15 cellular contexts compared by ENCODE assay signal in genomic region chrX:4320436-4320947, GRCh38.
A peak's percentile ranks its signal among the peaks of the same experiment; 100 is the strongest.
DNase-seq lines count a peak whose midpoint lies in the region; FAIRE-seq and TF ChIP-seq lines count a peak whose summit lies in the region.
"Had no signal": no experiment of that assay in that cellular context is flagged by ENCODE, and none has a peak within 500 bp of the region (broad histone marks: within the 10 kb centered on the region; RNA-seq: fewer than 3 reads in every experiment).

No MANE protein-coding gene starts in this region.

- no peak for FAIRE-seq in D721Med (lab: Jason Lieb, UNC)

- H3K79me1 ChIP-seq in mesendoderm (ENCODE audit: low read length) = no peaks in the 10 kb centered on the region

- H3K27ac ChIP-seq in mesendoderm (ENCODE audit: low read depth, low read length) = no peak overlapping the region
- no peak overlapping the region for H3K27ac ChIP-seq in colonic mucosa
- H3K27ac ChIP-seq: 22Rv1, BLaER1 had no signal

- H4K5ac ChIP-seq in mesendoderm (ENCODE audit: low read length) = no peak overlapping the region

- H3K56ac ChIP-seq in mesendoderm (ENCODE audit: low read length) = no peak overlapping the region

- no peaks in the 10 kb centered on the region for H3K79me2 ChIP-seq in mesendoderm (ENCODE audit: control insufficient read depth, insufficient read depth, low read length)

- H3K4me3 ChIP-seq in mesendoderm (ENCODE audit: low read length) (no peak overlapping the region), lower leg skin (ENCODE audit: low read depth, poor library complexity, severe bottlenecking) (no peak overlapping the region), colonic mucosa (no peak overlapping the region)
- H3K4me3 ChIP-seq: BLaER1 had no signal

- H3K36me3 ChIP-seq in mesendoderm (ENCODE audit: control insufficient read depth, insufficient read depth, low read length) (no peaks in the 10 kb centered on the region), colonic mucosa (no peaks in the 10 kb centered on the region)
- H3K36me3 ChIP-seq: BLaER1 had no signal

- no peak overlapping the region for H2BK120ac ChIP-seq in mesendoderm (ENCODE audit: low read depth, low read length)

- H3K23ac ChIP-seq in mesendoderm (ENCODE audit: low read length) = no peak overlapping the region

- no peak overlapping the region for H2AK5ac ChIP-seq in mesendoderm (ENCODE audit: low read length)

- H2BK15ac ChIP-seq in mesendoderm (replicated peaks; ENCODE audit: low read depth) = no peak overlapping the region

- TF ChIP-seq CTCF in lower leg skin (IDR thresholded peaks at IDR 0.05) (no peak), D721Med (IDR thresholded peaks at IDR 0.05; ENCODE audit: insufficient read depth, missing control alignments) (no peak), colonic mucosa (IDR thresholded peaks at IDR 0.05) (no peak)

- no CpG with 5 or more reads among the region's 9 CpGs for WGBS in mesendoderm (ENCODE audit: extremely low coverage, insufficient coverage, low lambda C conversion rate)
- 38 to 50% methylated on average over 9 of the region's 9 CpGs for WGBS in lower leg skin, 2 donors

- H3K9ac ChIP-seq in mesendoderm (ENCODE audit: low read length) (no peak overlapping the region), colonic mucosa (ENCODE audit: low read depth in 2 of 2, low read length in 2 of 2) (no peak overlapping the region)
- H3K9ac ChIP-seq: BLaER1, SK-N-SH had no signal

- no peak overlapping the region for H3K18ac ChIP-seq in mesendoderm (ENCODE audit: low read length)

- no peak overlapping the region for H4K8ac ChIP-seq in mesendoderm (ENCODE audit: low read depth, low read length)

- no peak overlapping the region for H3K4me2 ChIP-seq in mesendoderm (ENCODE audit: low read length)
- H3K4me2 ChIP-seq: BLaER1, SK-N-SH had no signal

- H3K27me3 ChIP-seq in mesendoderm (ENCODE audit: insufficient read depth, low read length, poor library complexity) (no peaks in the 10 kb centered on the region), colonic mucosa (no peaks in the 10 kb centered on the region)
- H3K27me3 ChIP-seq: BLaER1 had no signal

- intact Hi-C loops in lower leg skin (cut with DNase I; ENCODE audit: low total_unique reads) = no loop called here
- intact Hi-C loops in colonic mucosa (cut with DNase I) = no loop called here

- H2BK5ac ChIP-seq in mesendoderm (ENCODE audit: low read length) = no peak overlapping the region

- no peaks in the 10 kb centered on the region for H3K9me3 ChIP-seq in colonic mucosa
- H3K9me3 ChIP-seq: BLaER1, SK-N-SH had no signal

- no peak for TF ChIP-seq POLR2A in lower leg skin (IDR thresholded peaks at IDR 0.05)

- H3K4me1 ChIP-seq in mesendoderm (ENCODE audit: control insufficient read depth, low read depth, low read length) (no peaks in the 10 kb centered on the region), colonic mucosa (no peaks in the 10 kb centered on the region)
- H3K4me1 ChIP-seq: BLaER1 had no signal

- DNase-seq in NCI-H748 (lab: John Stamatoyannopoulos, UW; ENCODE audit: unreplicated experiment) (peak; percentile 1), NCI-H748 treated with DMSO at 0.1 percent for 48 hours (lab: John Stamatoyannopoulos, UW) (no peak), ecto neural progenitor cell (ENCODE audit: low spot score) (peak; percentile 49), mesendoderm (peak; percentile 66), lower leg skin (ENCODE audit: low spot score in 2 of 2) (no peak), D721Med (ENCODE audit: insufficient read length, low spot score) (no peak), colonic mucosa (no peak)
- DNase-seq in activated CD4-positive, CD25-positive, alpha-beta regulatory T cell (lab: John Stamatoyannopoulos, UW) = no peak
- DNase-seq: H7, NCI-H1092, NCI-H2227 treated with DMSO at 0.1 percent for 48 hours, NCI-H526, SK-N-SH had no signal

- no peak overlapping the region for H3K4ac ChIP-seq in mesendoderm (ENCODE audit: low read depth, low read length)

Comparison
In these comparisons a context has a peak if more than half of its experiments do, and no peak if none do; other contexts are left out.
1. DNase-seq: peak in NCI-H748 (single experiment), ecto neural progenitor cell (single experiment) and mesendoderm (single experiment); none in NCI-H748 treated with DMSO at 0.1 percent for 48 hours (single experiment), activated CD4-positive, CD25-positive, alpha-beta regulatory T cell (0 of 4), lower leg skin (0 of 2), D721Med (single experiment) and colonic mucosa (single experiment).